15 cellular contexts compared by ENCODE assay signal in the genomic region with DNA sequence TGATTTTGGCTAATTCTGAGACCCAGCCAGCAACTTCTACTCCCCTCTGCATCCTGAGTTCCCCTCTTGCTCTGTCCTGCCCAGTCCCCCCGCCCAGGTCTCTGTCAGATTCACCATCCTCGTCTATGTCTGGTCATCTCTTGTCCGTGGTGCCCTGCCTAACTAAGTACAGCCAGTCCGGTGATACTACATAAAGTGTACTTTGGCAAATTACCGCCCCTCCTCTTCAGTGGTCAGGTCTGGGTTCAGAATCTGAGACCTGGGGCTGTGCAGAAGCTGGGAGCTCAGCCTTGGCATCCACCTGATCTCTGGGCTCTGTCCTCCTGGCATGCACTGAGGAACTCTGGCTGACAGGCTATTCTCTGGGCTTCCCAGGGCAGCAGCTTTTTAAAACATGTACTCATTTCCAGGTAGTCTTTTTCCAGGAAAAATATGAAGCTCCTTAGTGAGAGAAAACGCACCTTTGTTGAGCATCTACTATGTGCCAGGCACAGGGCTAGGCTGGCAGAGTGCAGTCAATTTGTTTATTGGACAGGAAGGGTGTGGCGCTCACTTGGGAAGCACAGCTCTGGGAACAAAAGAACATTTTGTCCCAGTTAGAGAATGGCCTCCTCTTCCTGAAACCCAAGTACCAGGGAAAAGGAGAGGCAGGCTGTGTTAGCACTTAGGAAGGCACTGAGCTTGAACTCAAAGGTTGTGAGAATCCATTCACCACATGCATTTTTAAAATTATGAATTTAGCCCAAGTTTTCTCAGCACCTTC.
"Had no signal": no experiment of that assay in that cellular context is flagged by ENCODE, and none has a peak within 500 bp of the region (broad histone marks: within the 10 kb centered on the region; RNA-seq: fewer than 3 reads in every experiment).

No MANE protein-coding gene starts in this region.

- H3K27ac ChIP-seq: dorsolateral prefrontal cortex, foreskin keratinocyte, lower lobe of right lung had no signal

- H3K4me3 ChIP-seq: dorsolateral prefrontal cortex, lower lobe of right lung had no signal

- H3K27me3 ChIP-seq: foreskin keratinocyte had no signal

- ATAC-seq: activated CD4-positive, alpha-beta T cell treated with anti-CD3 and anti-CD28 coated beads for 36 hours; activated naive CD8-positive, alpha-beta T cell treated with anti-CD3 and anti-CD28 coated beads, Interleukin-2, amount 50 U/mL, for 24 hours; activated T-cell treated with anti-CD3 and anti-CD28 coated beads, Interleukin-2, amount 50 U/mL, for 4 hours; foreskin keratinocyte; lower lobe of right lung; natural killer cell treated with Interleukin-12 subunit alpha and Interleukin-12 subunit beta and Interleukin-15 and Interleukin-18, amount 100 ng/mL, for 72 hours had no signal

- DNase-seq: activated CD4-positive, alpha-beta T cell treated with anti-CD3 and anti-CD28 coated beads for 36 hours; activated CD4-positive, alpha-beta T cell treated with anti-CD3 and anti-CD28 coated beads, Interleukin-2, amount 50 U/mL, for 48 hours; activated naive CD4-positive, alpha-beta T cell treated with anti-CD3 and anti-CD28 coated beads, Interleukin-2, amount 10 ng/mL, durations not matched to agents 7 days and 5 days; activated naive CD8-positive, alpha-beta T cell treated with anti-CD3 and anti-CD28 coated beads, Interleukin-2, amount 50 U/mL, for 24 hours; activated T-cell treated with anti-CD3 and anti-CD28 coated beads, Interleukin-2, amount 50 U/mL, for 4 hours; anterior cingulate cortex; caudate nucleus; dorsolateral prefrontal cortex; foreskin keratinocyte; glutamatergic neuron; hippocampal formation; lower lobe of right lung; nucleus accumbens; trophoblast cell had no signal

- H3K36me3 ChIP-seq: lower lobe of right lung had no signal

- H3K9me3 ChIP-seq: lower lobe of right lung had no signal
